25 cellular contexts compared by ENCODE assay signal in the genomic region with DNA sequence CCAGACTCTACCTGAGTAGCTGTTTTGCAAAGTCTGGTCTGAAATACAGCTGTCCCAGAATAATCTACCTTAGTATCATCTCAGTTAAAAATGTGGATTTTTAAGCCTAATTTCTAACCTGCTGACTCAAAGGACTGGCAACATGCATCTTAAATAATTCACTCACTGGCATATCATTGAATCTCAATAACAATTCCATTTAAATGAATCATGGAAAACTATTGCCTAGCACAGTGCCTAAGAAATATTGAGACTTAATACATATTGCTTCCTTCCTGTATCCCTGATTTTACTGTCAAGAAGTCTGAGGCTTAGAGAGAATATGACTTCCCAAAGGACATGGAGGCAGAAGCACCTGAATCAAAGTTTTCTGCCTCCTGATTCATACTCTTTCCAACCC. TPM values are rescaled to one million over a fixed set of nuclear protein-coding genes. Genes with fewer than 3 reads are reported as not detected.
DNase-seq lines count a peak whose midpoint lies in the region; ATAC-seq and TF ChIP-seq lines count a peak whose summit lies in the region.
"Had no signal": no experiment of that assay in that cellular context is flagged by ENCODE, and none has a peak within 500 bp of the region (broad histone marks: within the 10 kb centered on the region; RNA-seq: fewer than 3 reads in every experiment).

No MANE protein-coding gene starts in this region.

- H3K27me3 Mint-ChIP-seq in CD8-positive, alpha-beta T cell (ENCODE audit: low read depth): peaks cover 10% of the 10 kb centered on the region
- no peaks in the 10 kb centered on the region for H3K27me3 Mint-ChIP-seq in glutamatergic neuron (ENCODE audit: unreplicated experiment)

- no peak overlapping the region for H3K27ac Mint-ChIP-seq in CD8-positive, alpha-beta T cell
- no peak overlapping the region for H3K27ac Mint-ChIP-seq in glutamatergic neuron (ENCODE audit: unreplicated experiment)
- H3K27ac Mint-ChIP-seq: activated naive CD8-positive, alpha-beta T cell treated with anti-CD3 and anti-CD28 coated beads for 36 hours; effector memory CD8-positive, alpha-beta T cell; stimulated activated naive CD8-positive, alpha-beta T cell treated with anti-CD3 and anti-CD28 coated beads, Interleukin-15, Interleukin-2, amounts not matched to agents 100 ng/mL and 50 ng/mL, for 24 hours had no signal

- H3K79me2 ChIP-seq in PC-3 (ENCODE audit: low read length): no peaks in the 10 kb centered on the region

- H3K36me3 ChIP-seq in PC-3 (ENCODE audit: low read depth, low read length): no peaks in the 10 kb centered on the region
- no peaks in the 10 kb centered on the region for H3K36me3 ChIP-seq in CD8-positive, alpha-beta T cell (ENCODE audit: insufficient read depth, low read length)
- H3K36me3 ChIP-seq: gastroesophageal sphincter, neutrophil, right lobe of liver, upper lobe of left lung had no signal

- no peaks in the 10 kb centered on the region for H3K9me2 ChIP-seq in PC-3 (replicated peaks; ENCODE audit: low read length)

- H3K4me3 ChIP-seq in AG10803 (ENCODE audit: low read length) (no peak overlapping the region), PC-3 (ENCODE audit: low read length) (no peak overlapping the region), coronary artery (no peak overlapping the region)
- H3K4me3 ChIP-seq in CD8-positive, alpha-beta T cell (ENCODE audit: low read depth, low read length): no peak overlapping the region
- H3K4me3 ChIP-seq: gastroesophageal sphincter, right lobe of liver, upper lobe of left lung had no signal

- no peaks in the 10 kb centered on the region for H3K9me3 Mint-ChIP-seq in CD8-positive, alpha-beta T cell
- H3K9me3 Mint-ChIP-seq in glutamatergic neuron (ENCODE audit: unreplicated experiment): no peaks in the 10 kb centered on the region
- H3K9me3 Mint-ChIP-seq: activated naive CD8-positive, alpha-beta T cell treated with anti-CD3 and anti-CD28 coated beads for 36 hours; effector memory CD8-positive, alpha-beta T cell; stimulated activated naive CD8-positive, alpha-beta T cell treated with anti-CD3 and anti-CD28 coated beads, Interleukin-15, Interleukin-2, amounts not matched to agents 100 ng/mL and 50 ng/mL, for 24 hours had no signal

- peak overlapping the region; percentile 63 for H3K4me2 ChIP-seq in PC-3 (ENCODE audit: low read length)

- no peak overlapping the region for H3K9ac ChIP-seq in PC-3 (ENCODE audit: low read length)

- POLR2A ChIA-PET in PC-3 (lab: Charles Lee; ENCODE audit: unreplicated experiment): no interaction called here
- POLR2A ChIA-PET in CD8-positive, alpha-beta T cell (lab: Charles Lee): no interaction called here

- H2AFZ ChIP-seq in PC-3 (ENCODE audit: low read length): no peak overlapping the region

- BruUV-seq in PC-3 (replicated peaks; lab: Mats Ljungman, UMichigan): no TSS peak

- DNase-seq in AG10803 (ENCODE audit: low read depth) (peak; percentile 55), PC-3 (peak; percentile 84), coronary artery (ENCODE audit: low spot score) (no peak), kidney tubule cell (ENCODE audit: low spot score) (peak; percentile 66), occipital lobe (lab: John Stamatoyannopoulos, UW) (no peak), glutamatergic neuron (no peak)
- DNase-seq in CD8-positive, alpha-beta T cell: no peak
- DNase-seq: activated CD4-positive, CD25-positive, alpha-beta regulatory T cell; activated CD8-positive, alpha-beta memory T cell treated with anti-CD3 and anti-CD28 coated beads for 24 hours; activated naive CD8-positive, alpha-beta T cell treated with anti-CD3 and anti-CD28 coated beads for 36 hours; caudate nucleus; DND-41; effector memory CD8-positive, alpha-beta T cell; H7; left ventricle myocardium superior; NCI-H1092 treated with DMSO at 0.1 percent for 48 hours; NCI-H526; right lobe of liver; upper lobe of left lung had no signal

- no peak overlapping the region for H3K4me3 Mint-ChIP-seq in CD8-positive, alpha-beta T cell
- H3K4me3 Mint-ChIP-seq in glutamatergic neuron (ENCODE audit: unreplicated experiment): no peak overlapping the region
- H3K4me3 Mint-ChIP-seq: activated naive CD8-positive, alpha-beta T cell treated with anti-CD3 and anti-CD28 coated beads for 36 hours; effector memory CD8-positive, alpha-beta T cell; stimulated activated naive CD8-positive, alpha-beta T cell treated with anti-CD3 and anti-CD28 coated beads, Interleukin-15, Interleukin-2, amounts not matched to agents 100 ng/mL and 50 ng/mL, for 24 hours had no signal

- H3K4me1 ChIP-seq in PC-3 (ENCODE audit: insufficient read depth, low read length): peaks cover 49% of the 10 kb centered on the region
- no peaks in the 10 kb centered on the region for H3K4me1 ChIP-seq in CD8-positive, alpha-beta T cell (ENCODE audit: insufficient read depth, low read length)
- H3K4me1 ChIP-seq: right lobe of liver had no signal

- intact Hi-C loops in PC-3 (cut with micrococcal nuclease): loop anchor here (5.0 kb wide), 1 partner anchor 129 kb away; no protein-coding TSS in a partner anchor
- intact Hi-C loops in CD8-positive, alpha-beta T cell (cut with DNase I, micrococcal nuclease): no loop called here

- CTCF ChIA-PET in PC-3 (lab: Charles Lee): no interaction called here
- CTCF ChIA-PET in CD8-positive, alpha-beta T cell (lab: Charles Lee): interaction anchor here (1.7 kb wide), 1 partner anchor 455 kb away, joined by 4 read pairs; no protein-coding TSS in a partner anchor

- no peaks in the 10 kb centered on the region for H3K4me1 Mint-ChIP-seq in CD8-positive, alpha-beta T cell (ENCODE audit: low read depth)
- H3K4me1 Mint-ChIP-seq in glutamatergic neuron (ENCODE audit: low read depth, unreplicated experiment): no peaks in the 10 kb centered on the region
- H3K4me1 Mint-ChIP-seq: activated naive CD8-positive, alpha-beta T cell treated with anti-CD3 and anti-CD28 coated beads for 36 hours had no signal

- TF ChIP-seq CTCF in AG10803 (conservative IDR thresholded peaks at IDR 0.05; ENCODE audit: low read length): no peak
- TF ChIP-seq CTCF in PC-3 (conservative IDR thresholded peaks at IDR 0.05; ENCODE audit: low read depth, low read length): no peak
- no peak for TF ChIP-seq CTCF in coronary artery (IDR thresholded peaks at IDR 0.05)
- no peak for TF ChIP-seq CTCF in CD8-positive, alpha-beta T cell (IDR thresholded peaks at IDR 0.05)
- no peak for TF ChIP-seq CTCF in glutamatergic neuron (IDR thresholded peaks at IDR 0.05; ENCODE audit: partially characterized antibody, unreplicated experiment)

- H3K27ac ChIP-seq in PC-3 (ENCODE audit: low read length): peak overlapping the region; percentile 81
- H3K27ac ChIP-seq in coronary artery: peak overlapping the region; percentile 57 to 76
- H3K27ac ChIP-seq in CD8-positive, alpha-beta T cell (ENCODE audit: low read depth, low read length): no peak overlapping the region
- H3K27ac ChIP-seq: gastroesophageal sphincter, HL-60, neutrophil, right lobe of liver, upper lobe of left lung had no signal

- ATAC-seq in PC-3 (peak; percentile 16), HG02973 (IDR thresholded peaks at IDR 0.05; ENCODE audit: unreplicated experiment) (no peak)
- no peak for ATAC-seq in CD8-positive, alpha-beta T cell
- ATAC-seq: effector memory CD8-positive, alpha-beta T cell; gastroesophageal sphincter; left ventricle myocardium superior; right lobe of liver had no signal

- H3F3A ChIP-seq in PC-3 (ENCODE audit: low read length, unreplicated experiment): peaks cover 3% of the 10 kb centered on the region

- H3K9me3 ChIP-seq in PC-3 (ENCODE audit: low read length): no peaks in the 10 kb centered on the region
- no peaks in the 10 kb centered on the region for H3K9me3 ChIP-seq in CD8-positive, alpha-beta T cell (ENCODE audit: low read length)
- H3K9me3 ChIP-seq: gastroesophageal sphincter, neutrophil, right lobe of liver, upper lobe of left lung had no signal

- H3K36me3 Mint-ChIP-seq in CD8-positive, alpha-beta T cell: no peaks in the 10 kb centered on the region
- no peaks in the 10 kb centered on the region for H3K36me3 Mint-ChIP-seq in glutamatergic neuron (ENCODE audit: unreplicated experiment)
- H3K36me3 Mint-ChIP-seq: activated naive CD8-positive, alpha-beta T cell treated with anti-CD3 and anti-CD28 coated beads for 36 hours had no signal

- H4K20me1 ChIP-seq in PC-3 (ENCODE audit: low read length): no peaks in the 10 kb centered on the region

- no peaks in the 10 kb centered on the region for H3K27me3 ChIP-seq in PC-3 (ENCODE audit: low read length)
- H3K27me3 ChIP-seq in CD8-positive, alpha-beta T cell (ENCODE audit: insufficient read depth, low read length): peaks cover 3% of the 10 kb centered on the region
- H3K27me3 ChIP-seq: gastroesophageal sphincter, right lobe of liver, upper lobe of left lung had no signal

RNA-seq across cellular contexts. Expression of gene CCDC190, which starts 3.1 kb away (rescaled TPM):
- 0.62 TPM in 1 of 2 replicates, not detected in the other for total RNA-seq in PC-3 (2014; rRNA removed)
- not detected for total RNA-seq in CD8-positive, alpha-beta T cell
- total RNA-seq in occipital lobe: 0.31 TPM
- not detected for total RNA-seq in glutamatergic neuron (ENCODE audit: unreplicated experiment)
- total RNA-seq: activated naive CD8-positive, alpha-beta T cell treated with anti-CD3 and anti-CD28 coated beads for 36 hours; gastroesophageal sphincter; H7; right lobe of liver; SK-MEL-5 had no signal

Comparison
In these comparisons a context has a peak if more than half of its experiments do, and no peak if none do; other contexts are left out.
1. DNase-seq: peak in AG10803 (single experiment), PC-3 (single experiment) and kidney tubule cell (single experiment); none in coronary artery (single experiment), CD8-positive, alpha-beta T cell (0 of 7), occipital lobe (single experiment) and glutamatergic neuron (single experiment).